In the genomic region with DNA sequence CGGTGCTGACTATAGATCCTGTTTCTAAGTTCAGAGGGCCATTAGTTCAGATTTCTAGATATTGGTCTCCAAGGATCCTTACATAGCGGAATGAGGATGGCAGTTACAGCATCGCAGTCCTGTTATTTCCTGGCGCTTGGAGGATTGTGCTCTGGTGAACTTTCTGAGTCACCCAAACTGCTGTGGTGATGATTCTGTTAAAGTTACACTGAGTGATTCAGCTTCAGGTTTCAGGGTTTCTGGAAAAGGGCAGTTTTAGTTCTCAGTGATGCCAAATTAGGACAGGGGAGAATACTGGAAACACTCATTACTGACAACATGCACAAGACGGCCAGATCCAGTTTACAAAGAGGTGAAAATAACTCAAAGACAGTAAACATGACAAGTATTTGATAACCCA, we compare ENCODE assay signal across 14 cellular contexts. TPM values are rescaled to one million over a fixed set of nuclear protein-coding genes. Genes with fewer than 3 reads are reported as not detected.
DNase-seq lines count a peak whose midpoint lies in the region; ATAC-seq and TF ChIP-seq lines count a peak whose summit lies in the region.
"Had no signal": no experiment of that assay in that cellular context is flagged by ENCODE, and none has a peak within 500 bp of the region (broad histone marks: within the 10 kb centered on the region; RNA-seq: fewer than 3 reads in every experiment).

No MANE protein-coding gene starts in this region.

- H3K4me3 ChIP-seq in adipocyte (ENCODE audit: low read length), result no peak overlapping the region
- H3K4me3 ChIP-seq: dorsolateral prefrontal cortex, SJCRH30 had no signal

- no peak for TF ChIP-seq CTCF in HFFc6 (IDR thresholded peaks at IDR 0.05)

- no peaks in the 10 kb centered on the region for H3K36me3 ChIP-seq in adipocyte (ENCODE audit: control insufficient read depth, insufficient read depth, low read length, severe bottlenecking)
- H3K36me3 ChIP-seq: SJCRH30 had no signal

- H3K4me3 Mint-ChIP-seq in HFFc6, result peak overlapping the region; percentile 35

- peak overlapping the region; percentile 29 for H3K9ac ChIP-seq in adipocyte (ENCODE audit: low read length)

- peak overlapping the region; percentile 54 for H3K27ac Mint-ChIP-seq in HFFc6

- peaks cover 3% of the 10 kb centered on the region for H3K27me3 ChIP-seq in adipocyte (replicated peaks; ENCODE audit: control insufficient read depth, insufficient read depth, low read length)
- H3K27me3 ChIP-seq: SJCRH30 had no signal

- ATAC-seq in HG03196 (IDR thresholded peaks at IDR 0.05; ENCODE audit: unreplicated experiment), result no peak
- ATAC-seq in GM18907 (IDR thresholded peaks at IDR 0.05; ENCODE audit: unreplicated experiment), result no peak
- no peak for ATAC-seq in GM21360 (IDR thresholded peaks at IDR 0.05; ENCODE audit: unreplicated experiment)

- H3K4me1 Mint-ChIP-seq in HFFc6 (ENCODE audit: low read depth), result peaks cover 23% of the 10 kb centered on the region

- peaks cover 11% of the 10 kb centered on the region for H3K4me1 ChIP-seq in adipocyte (ENCODE audit: control insufficient read depth, insufficient read depth, low read length)
- H3K4me1 ChIP-seq: SJCRH30 had no signal

- peaks cover 4% of the 10 kb centered on the region; the same call in 1 of the 2 replicates for H3K27me3 Mint-ChIP-seq in HFFc6 (ENCODE audit: insufficient read depth)

- no peaks in the 10 kb centered on the region for H3K9me3 Mint-ChIP-seq in HFFc6

- DNase-seq in EL, result peak; percentile 75
- peak; percentile 90 for DNase-seq in HFFc6
- DNase-seq in adipocyte (ENCODE audit: low read depth), result peak; percentile 82
- peak; percentile 93 for DNase-seq in kidney glomerular epithelial cell (lab: John Stamatoyannopoulos, UW)
- no peak for DNase-seq in inferior parietal cortex (ENCODE audit: extremely low spot score)
- DNase-seq: activated CD8-positive, alpha-beta memory T cell treated with anti-CD3 and anti-CD28 coated beads, Interleukin-2, amount 50 U/mL, for 4 hours; dorsolateral prefrontal cortex; GDM1; NCI-H2081; SJCRH30 had no signal

- H3K36me3 Mint-ChIP-seq in HFFc6 (ENCODE audit: low read depth), result no peaks in the 10 kb centered on the region

- no peaks in the 10 kb centered on the region for H3K9me3 ChIP-seq in adipocyte (ENCODE audit: control insufficient read depth, low read length)
- H3K9me3 ChIP-seq: SJCRH30 had no signal

RNA-seq across cellular contexts. Expression of gene ANKRD62, which starts 52.1 kb away (rescaled TPM):
- total RNA-seq in HFFc6 (2021; fragmentation: NEBNext Ultra II Directional; extraction: Animal tissue kit (Norgen Biotek cat#: 25700)), result not detected
- total RNA-seq: SJCRH30, skeletal muscle tissue had no signal
